In genomic region chrX:135520553-135521404, GRCh38 we compare ENCODE assay signal across 8 cellular contexts. TPM values are rescaled to one million over a fixed set of nuclear protein-coding genes. Genes with fewer than 3 reads are reported as not detected.
DNase-seq lines count a peak whose midpoint lies in the region; ATAC-seq and TF ChIP-seq lines count a peak whose summit lies in the region.

Gene INTS6L, plus strand, starts transcription at chrX:135520660. Its CDS starts 333 bp downstream, at chrX:135520993.

- peak; percentile 19 for TF ChIP-seq EP300 in neural cell (conservative IDR thresholded peaks at IDR 0.05; ENCODE audit: poor library complexity, severe bottlenecking)

- no peaks in the 10 kb centered on the region for H3K27me3 Mint-ChIP-seq in stimulated activated naive CD8-positive, alpha-beta T cell treated with anti-CD3 and anti-CD28 coated beads, Interleukin-15, amount 100 ng/mL, for 72 hours

- H3K4me3 Mint-ChIP-seq in stimulated activated naive CD8-positive, alpha-beta T cell treated with anti-CD3 and anti-CD28 coated beads, Interleukin-15, amount 100 ng/mL, for 72 hours = peak within 1 kb of the TSS; percentile 98 to 100

- ATAC-seq in GM21447 (IDR thresholded peaks at IDR 0.05; ENCODE audit: unreplicated experiment) = peak; percentile 84
- peak; percentile 89 for ATAC-seq in stimulated activated naive CD8-positive, alpha-beta T cell treated with anti-CD3 and anti-CD28 coated beads, Interleukin-15, amount 100 ng/mL, for 72 hours

- no peaks in the 10 kb centered on the region for H4K20me1 ChIP-seq in neural cell (ENCODE audit: insufficient read depth)

- H3K27ac Mint-ChIP-seq in stimulated activated naive CD8-positive, alpha-beta T cell treated with anti-CD3 and anti-CD28 coated beads, Interleukin-15, amount 100 ng/mL, for 72 hours = peak within 1 kb of the TSS; percentile 98 to 99

- H3K4me2 ChIP-seq in neural cell (ENCODE audit: low read length) = no peak within 1 kb of the TSS

- H3K79me2 ChIP-seq in neural cell (replicated peaks; ENCODE audit: insufficient read depth, low read length) = peaks cover 4% of the 10 kb centered on the region

- no peak for TF ChIP-seq CTCF in fibroblast of the aortic adventitia (IDR thresholded peaks at IDR 0.05; ENCODE audit: insufficient read depth, low read length)
- no peak for TF ChIP-seq CTCF in neural cell (IDR thresholded peaks at IDR 0.05; ENCODE audit: poor library complexity, severe bottlenecking)

- H3K9me3 Mint-ChIP-seq in stimulated activated naive CD8-positive, alpha-beta T cell treated with anti-CD3 and anti-CD28 coated beads, Interleukin-15, amount 100 ng/mL, for 72 hours = no peaks in the 10 kb centered on the region

- H3K9me2 ChIP-seq in neural cell (ENCODE audit: insufficient read depth, low read length) = no peaks in the 10 kb centered on the region

- H3K9ac ChIP-seq in HUES6 (ENCODE audit: low read length) = peak within 1 kb of the TSS; percentile 79
- peak within 1 kb of the TSS; percentile 88 for H3K9ac ChIP-seq in neural cell (ENCODE audit: low read length)

- peak within 1 kb of the TSS; percentile 21 for H2AFZ ChIP-seq in neural cell (ENCODE audit: low read depth, low read length)

- DNase-seq in DMS153 (lab: John Stamatoyannopoulos, UW) (peak; percentile 93), SHP77 treated with DMSO at 0.1 percent for 48 hours (lab: John Stamatoyannopoulos, UW) (peak; percentile 70), fibroblast of the aortic adventitia (ENCODE audit: low read depth) (peak; percentile 84)
- DNase-seq in activated effector memory CD4-positive, alpha-beta T cell treated with Interleukin-2 at 50 U/mL for 16 hours = peak; percentile 82
- DNase-seq in stimulated activated naive CD8-positive, alpha-beta T cell treated with anti-CD3 and anti-CD28 coated beads, Interleukin-15, amount 100 ng/mL, for 72 hours = peak; percentile 85 to 90

- no peaks in the 10 kb centered on the region for H3K27me3 ChIP-seq in HUES6 (ENCODE audit: control insufficient read depth, insufficient read depth, low read length)
- no peaks in the 10 kb centered on the region for H3K27me3 ChIP-seq in neural cell (ENCODE audit: insufficient read depth, low read depth, low read length)

- no peaks in the 10 kb centered on the region for H3F3A ChIP-seq in neural cell (ENCODE audit: insufficient read depth, low read length, poor library complexity, severe bottlenecking)

- H3K27ac ChIP-seq in HUES6 (ENCODE audit: low read depth, low read length) (peak within 1 kb of the TSS; percentile 87; the same call in 1 of the 2 replicates), neural cell (ENCODE audit: low read length) (peak within 1 kb of the TSS; percentile 85)

- no peaks in the 10 kb centered on the region for H3K9me3 ChIP-seq in HUES6 (ENCODE audit: control insufficient read depth, insufficient read depth, low read depth, low read length)
- H3K9me3 ChIP-seq in neural cell (ENCODE audit: low read length) = no peaks in the 10 kb centered on the region

- TF ChIP-seq RAD21 in neural cell (conservative IDR thresholded peaks at IDR 0.05) = no peak

- H3K36me3 ChIP-seq in HUES6 (ENCODE audit: control insufficient read depth, insufficient read depth, low read length) (no peaks in the 10 kb centered on the region), neural cell (ENCODE audit: insufficient read depth, low read length) (no peaks in the 10 kb centered on the region)

- H3K4me3 ChIP-seq in HUES6 (ENCODE audit: low read depth, low read length) (peak within 1 kb of the TSS; percentile 95), fibroblast of the aortic adventitia (ENCODE audit: low read depth, low read length) (peak within 1 kb of the TSS; percentile 68), neural cell (ENCODE audit: low read length) (peak within 1 kb of the TSS; percentile 80)

- H3K4me1 ChIP-seq in HUES6 (ENCODE audit: control insufficient read depth, insufficient read depth, low read length) = 0 out of 2 replicates have a peak, but pooled peaks cover 9% of the 10 kb centered on the region

- peaks cover 39% of the 10 kb centered on the region for H3K4me1 Mint-ChIP-seq in stimulated activated naive CD8-positive, alpha-beta T cell treated with anti-CD3 and anti-CD28 coated beads, Interleukin-15, amount 100 ng/mL, for 72 hours

TF ChIP-seq in neural cell, 6 proteins besides CTCF, POLR2A, EP300 and RAD21:
- peak; percentile 67 for TF ChIP-seq TAF1 (IDR thresholded peaks at IDR 0.05; ENCODE audit: low read depth)
- peak; percentile 86 for TF ChIP-seq POLR2AphosphoS5 (IDR thresholded peaks at IDR 0.05)
- TF ChIP-seq EZH2 (IDR thresholded peaks at IDR 0.05; ENCODE audit: borderline replicate concordance, insufficient read depth, low read length, poor library complexity, severe bottlenecking) = no peak
- TF ChIP-seq, protein P1, sequence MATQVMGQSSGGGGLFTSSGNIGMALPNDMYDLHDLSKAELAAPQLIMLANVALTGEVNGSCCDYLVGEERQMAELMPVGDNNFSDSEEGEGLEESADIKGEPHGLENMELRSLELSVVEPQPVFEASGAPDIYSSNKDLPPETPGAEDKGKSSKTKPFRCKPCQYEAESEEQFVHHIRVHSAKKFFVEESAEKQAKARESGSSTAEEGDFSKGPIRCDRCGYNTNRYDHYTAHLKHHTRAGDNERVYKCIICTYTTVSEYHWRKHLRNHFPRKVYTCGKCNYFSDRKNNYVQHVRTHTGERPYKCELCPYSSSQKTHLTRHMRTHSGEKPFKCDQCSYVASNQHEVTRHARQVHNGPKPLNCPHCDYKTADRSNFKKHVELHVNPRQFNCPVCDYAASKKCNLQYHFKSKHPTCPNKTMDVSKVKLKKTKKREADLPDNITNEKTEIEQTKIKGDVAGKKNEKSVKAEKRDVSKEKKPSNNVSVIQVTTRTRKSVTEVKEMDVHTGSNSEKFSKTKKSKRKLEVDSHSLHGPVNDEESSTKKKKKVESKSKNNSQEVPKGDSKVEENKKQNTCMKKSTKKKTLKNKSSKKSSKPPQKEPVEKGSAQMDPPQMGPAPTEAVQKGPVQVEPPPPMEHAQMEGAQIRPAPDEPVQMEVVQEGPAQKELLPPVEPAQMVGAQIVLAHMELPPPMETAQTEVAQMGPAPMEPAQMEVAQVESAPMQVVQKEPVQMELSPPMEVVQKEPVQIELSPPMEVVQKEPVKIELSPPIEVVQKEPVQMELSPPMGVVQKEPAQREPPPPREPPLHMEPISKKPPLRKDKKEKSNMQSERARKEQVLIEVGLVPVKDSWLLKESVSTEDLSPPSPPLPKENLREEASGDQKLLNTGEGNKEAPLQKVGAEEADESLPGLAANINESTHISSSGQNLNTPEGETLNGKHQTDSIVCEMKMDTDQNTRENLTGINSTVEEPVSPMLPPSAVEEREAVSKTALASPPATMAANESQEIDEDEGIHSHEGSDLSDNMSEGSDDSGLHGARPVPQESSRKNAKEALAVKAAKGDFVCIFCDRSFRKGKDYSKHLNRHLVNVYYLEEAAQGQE (IDR thresholded peaks at IDR 0.05; ENCODE audit: borderline replicate concordance) = peak; percentile 29
- no peak for TF ChIP-seq SMC3 (conservative IDR thresholded peaks at IDR 0.05; ENCODE audit: poor library complexity)
- TF ChIP-seq MXI1 (conservative IDR thresholded peaks at IDR 0.05; ENCODE audit: poor library complexity, severe bottlenecking) = peak; percentile 20

RNA-seq across cellular contexts. Expression of gene INTS6L, which starts in this region (rescaled TPM):
- 3.3 and 5.3 TPM in 2 replicates for total RNA-seq in fibroblast of the aortic adventitia (ENCODE audit: low replicate concordance)
- 44.8 and 57.1 TPM in 2 replicates for polyA plus RNA-seq in neural cell
- polyA minus RNA-seq in neural cell = 37.7 and 38.5 TPM in 2 replicates

Comparison
In these comparisons a context has a peak if more than half of its experiments do, and no peak if none do; other contexts are left out.
1. Peak in every context shown above with its lines: DNase-seq, ATAC-seq, H3K4me3 ChIP-seq and H3K27ac ChIP-seq.